8 cellular contexts compared by ENCODE assay signal in genomic region chr5:77076961-77077820, GRCh38. TPM values are rescaled to one million over a fixed set of nuclear protein-coding genes. Genes with fewer than 3 reads are reported as not detected.
DNase-seq lines count a peak whose midpoint lies in the region; ATAC-seq and TF ChIP-seq lines count a peak whose summit lies in the region.

No MANE protein-coding gene starts in this region.

- intact Hi-C loops in adrenal gland (cut with DNase I) (loop anchor here in 1 of 2 donors (10.0 kb wide), 1 partner anchor 202 kb away; no protein-coding TSS in a partner anchor), left ventricle myocardium inferior (cut with micrococcal nuclease) (no loop called here), posterior vena cava (cut with DNase I) (no loop called here)

- TF ChIP-seq CTCF in RWPE2 (IDR thresholded peaks at IDR 0.05; ENCODE audit: poor library complexity, severe bottlenecking) = peak; percentile 92
- TF ChIP-seq CTCF in adrenal gland (IDR thresholded peaks at IDR 0.05) = peak in 3 of 6 experiments; percentile 81 to 83 (median 83)
- TF ChIP-seq CTCF in left ventricle myocardium inferior (IDR thresholded peaks at IDR 0.05; ENCODE audit: borderline replicate concordance) = peak; percentile 80

- no peak overlapping the region for H3K27ac ChIP-seq in RWPE2 (ENCODE audit: poor library complexity, severe bottlenecking)
- peak overlapping the region in 4 of 5 donors; percentile 60 to 85 (median 72) for H3K27ac ChIP-seq in adrenal gland
- peak overlapping the region; percentile 78 for H3K27ac ChIP-seq in left ventricle myocardium inferior (replicated peaks)

- H3K9me3 ChIP-seq in RWPE2 (ENCODE audit: severe bottlenecking) (no peaks in the 10 kb centered on the region), adrenal gland (replicated peaks in 1 of 3) (no peaks in the 10 kb centered on the region), left ventricle myocardium inferior (replicated peaks) (no peaks in the 10 kb centered on the region)

- WGBS in adrenal gland, 4 donors = 2 to 20% (median 2%) methylated on average over 3 to 102 of the region's 102 CpGs

- peak overlapping the region; percentile 42 for H3K4me3 ChIP-seq in RWPE2 (ENCODE audit: severe bottlenecking)
- peak overlapping the region in 3 of 4 donors; percentile 32 to 83 (median 37) for H3K4me3 ChIP-seq in adrenal gland
- peak overlapping the region; percentile 68 for H3K4me3 ChIP-seq in left ventricle myocardium inferior

- TF ChIP-seq POLR2A in adrenal gland (IDR thresholded peaks at IDR 0.05) = peak in 1 of 2 donors; percentile 36

- H3K36me3 ChIP-seq in RWPE2 (ENCODE audit: low read depth) (no peaks in the 10 kb centered on the region), adrenal gland (replicated peaks in 1 of 2) (no peaks in the 10 kb centered on the region), left ventricle myocardium inferior (no peaks in the 10 kb centered on the region)

- H3K27me3 ChIP-seq in RWPE2 (ENCODE audit: insufficient read depth, poor library complexity, severe bottlenecking) = no peaks in the 10 kb centered on the region
- H3K27me3 ChIP-seq in adrenal gland = no peaks in the 10 kb centered on the region
- no peaks in the 10 kb centered on the region for H3K27me3 ChIP-seq in left ventricle myocardium inferior (ENCODE audit: low read depth)

- peak; percentile 82 for ATAC-seq in HG03095 (IDR thresholded peaks at IDR 0.05; ENCODE audit: unreplicated experiment)
- peak; percentile 88 for ATAC-seq in RWPE2 (ENCODE audit: low read depth)

- H3K4me1 ChIP-seq in RWPE2 (ENCODE audit: insufficient read depth, poor library complexity, severe bottlenecking) (no peaks in the 10 kb centered on the region), adrenal gland (replicated peaks in 1 of 2) (peaks cover 5 to 6% of the 10 kb centered on the region in 2 donors), left ventricle myocardium inferior (peaks cover 17% of the 10 kb centered on the region)

- DNase-seq in NCI-H510A treated with DMSO at 0.1 percent for 48 hours (lab: John Stamatoyannopoulos, UW) (peak; percentile 8), NCI-H510A (lab: John Stamatoyannopoulos, UW) (no peak), RWPE2 (ENCODE audit: low spot score) (no peak), adrenal gland (peak; percentile 75 to 84 (median 79)), left ventricle myocardium inferior (peak; percentile 70), posterior vena cava (ENCODE audit: low spot score) (peak; percentile 94), NCI-H187 treated with DMSO at 0.1 percent for 48 hours (lab: John Stamatoyannopoulos, UW) (no peak)

RNA-seq across cellular contexts. Expression of gene ZBED3, which starts 9.9 kb away (rescaled TPM):
- total RNA-seq in adrenal gland (10 to 100 TPM in 4 of 8 donors, 1 to 10 TPM in 4; 1.3 to 13.9 (median 10.4) TPM), left ventricle myocardium inferior (7.8 TPM), posterior vena cava (1 to 10 TPM; 7.8 to 9.7 TPM)
- 1 to 10 TPM; 4.8 to 7.9 (median 5.7) TPM for polyA plus RNA-seq in adrenal gland

RNA-seq across cellular contexts. Expression of gene AGGF1, which starts 47.0 kb away (rescaled TPM):
- total RNA-seq in adrenal gland = 10 to 100 TPM; 19.7 to 31.4 (median 24.7) TPM
- 10 to 100 TPM in 2 of 3 donors, 1 to 10 TPM in 1; 6.7 to 26.4 (median 11.2) TPM for polyA plus RNA-seq in adrenal gland
- 16.2 TPM for total RNA-seq in left ventricle myocardium inferior
- total RNA-seq in posterior vena cava = 10 to 100 TPM; 16.0 to 17.6 TPM

Comparison
In these comparisons a context has a peak if more than half of its experiments do, and no peak if none do; other contexts are left out.
1. DNase-seq: peak in NCI-H510A treated with DMSO at 0.1 percent for 48 hours (single experiment), adrenal gland (7 of 7), left ventricle myocardium inferior (single experiment) and posterior vena cava (single experiment); none in NCI-H510A (single experiment), RWPE2 (single experiment) and NCI-H187 treated with DMSO at 0.1 percent for 48 hours (single experiment).
2. Peak in every context shown above with its lines, with median percentiles within 50 percentile points of each other: H3K4me3 ChIP-seq.